Comparison of ENCODE assay signal across 8 cellular contexts in the genomic region with DNA sequence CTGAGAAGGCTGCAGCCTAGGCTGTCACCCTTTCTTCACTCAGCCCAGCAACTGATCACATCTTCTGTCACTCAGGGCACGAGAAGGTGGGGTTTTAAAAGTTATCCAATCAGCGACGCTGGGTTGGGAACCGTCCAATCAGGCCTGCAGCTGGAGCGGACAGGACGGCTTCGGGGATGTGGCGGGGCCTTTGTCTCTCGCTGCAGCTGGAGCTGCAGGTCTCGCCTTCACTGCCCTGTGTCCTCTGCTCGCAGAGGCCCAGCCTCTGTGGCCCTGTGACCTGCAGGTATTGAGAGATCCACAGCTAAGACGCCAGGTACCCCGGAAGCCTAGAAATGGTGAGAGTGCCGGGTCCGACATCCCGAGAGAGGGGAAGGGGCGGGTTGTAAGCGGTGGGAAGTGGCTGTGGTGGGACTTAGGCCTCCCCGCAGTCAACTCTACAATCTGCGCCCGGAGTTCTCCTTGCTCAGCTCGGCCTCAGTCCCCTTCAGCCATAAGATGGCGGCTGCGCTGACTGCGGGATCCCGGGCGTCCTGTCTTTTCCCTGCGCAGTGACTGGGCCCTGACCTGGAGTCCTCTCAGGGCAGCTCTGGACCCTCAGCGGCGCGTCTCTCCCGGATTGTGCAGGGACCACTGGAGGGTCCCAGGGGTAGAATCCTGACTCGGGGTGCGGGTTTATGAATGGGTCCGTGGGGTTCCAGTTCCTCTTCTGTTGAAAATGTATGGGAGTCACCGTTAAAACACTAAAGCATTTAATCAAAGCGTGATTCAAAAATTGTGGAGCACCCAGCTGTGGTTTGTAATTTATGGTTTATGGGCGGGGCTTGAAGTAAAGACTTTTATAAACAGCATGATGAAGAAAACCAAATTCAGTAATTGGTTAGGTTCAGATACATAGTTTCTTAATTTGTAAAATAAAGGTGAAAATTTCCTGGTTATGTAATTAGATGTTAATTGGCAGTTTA. TPM values are rescaled to one million over a fixed set of nuclear protein-coding genes. Genes with fewer than 3 reads are reported as not detected.
DNase-seq lines count a peak whose midpoint lies in the region; ATAC-seq and TF ChIP-seq lines count a peak whose summit lies in the region.

A gene (plus strand): TSS at position 193 of the 965 bp plus-strand sequence. CDS start 16,066 bp downstream, outside the sequence.

- H3K4me1 ChIP-seq in spleen, result peaks cover 0 to 24% (median 4%) of the 10 kb centered on the region in 6 donors

- H3K4me3 Mint-ChIP-seq in immature natural killer cell, result peak within 1 kb of the TSS; percentile 96 to 100 (median 98)

- H3K27me3 Mint-ChIP-seq in immature natural killer cell (ENCODE audit: low read depth in 3 of 3), result peaks cover 0 to 7% (median 6%) of the 10 kb centered on the region in 3 donors

- peak within 1 kb of the TSS; percentile 60 to 64 for H3K4me3 ChIP-seq in cardiac fibroblast (replicated peaks in 1 of 2; ENCODE audit: low read depth in 2 of 2, low read length in 2 of 2)
- peak within 1 kb of the TSS; percentile 36 to 77 (median 65) for H3K4me3 ChIP-seq in spleen

- H3K4me1 Mint-ChIP-seq in immature natural killer cell, result peaks cover 13 to 22% of the 10 kb centered on the region in 2 donors

- H3K27ac Mint-ChIP-seq in immature natural killer cell, result peak within 1 kb of the TSS; percentile 86 to 99 (median 95)

- TF ChIP-seq POLR2A in spleen (IDR thresholded peaks at IDR 0.05), result peak in 1 of 3 donors; percentile 37

- H3K36me3 ChIP-seq in spleen, result peaks cover 0 to 14% (median 1%) of the 10 kb centered on the region in 6 donors

- WGBS in spleen, 5 donors, result 0 to 76% (median 34%) methylated on average over 19 to 38 of the region's 38 CpGs

- peaks cover 6 to 25% (median 9%) of the 10 kb centered on the region in 3 donors for H3K36me3 Mint-ChIP-seq in immature natural killer cell

- H3K27ac ChIP-seq in VCaP (peak within 1 kb of the TSS; percentile 65), spleen (peak within 1 kb of the TSS in 6 of 8 donors; percentile 61 to 82 (median 79))

- ATAC-seq in GM18499 (IDR thresholded peaks at IDR 0.05; ENCODE audit: insufficient read depth, unreplicated experiment), result peak; percentile 96
- ATAC-seq in HG02970 (IDR thresholded peaks at IDR 0.05; ENCODE audit: low FRiP score, unreplicated experiment), result peak; percentile 97
- ATAC-seq in HG03571 (IDR thresholded peaks at IDR 0.05; ENCODE audit: unreplicated experiment), result no peak

- H3K9me3 ChIP-seq in spleen, result no peaks in the 10 kb centered on the region

- H3K9me3 Mint-ChIP-seq in immature natural killer cell, result peaks cover 0 to 4% (median 0%) of the 10 kb centered on the region in 6 donors

- intact Hi-C loops in spleen (cut with DNase I; ENCODE audit: low total_unique reads), result no loop called here

- TF ChIP-seq CTCF in VCaP (conservative IDR thresholded peaks at IDR 0.05) (no peak), cardiac fibroblast (IDR thresholded peaks at IDR 0.05; ENCODE audit: low read depth, low read length) (no peak), spleen (IDR thresholded peaks at IDR 0.05 in 8 of 11, conservative IDR thresholded peaks at IDR 0.05 in 3 of 11) (peak in 1 of 11 experiments; percentile 6)

- DNase-seq in NCI-H2107 (lab: John Stamatoyannopoulos, UW) (peak; percentile 32), cardiac fibroblast (ENCODE audit: low read depth in 2 of 2) (peak; percentile 89 to 94), immature natural killer cell (peak; percentile 76 to 88 (median 86)), spleen (peak; percentile 92)

- H3K27me3 ChIP-seq in spleen (replicated peaks in 1 of 7), result no peaks in the 10 kb centered on the region

RNA-seq across cellular contexts. Expression of the gene that starts here (rescaled TPM):
- polyA plus RNA-seq in immature natural killer cell (1 to 10 TPM; 2.1 to 7.0 (median 4.1) TPM), spleen (1 to 10 TPM; 1.2 to 1.5 (median 1.3) TPM)
- total RNA-seq in spleen, result 10 to 100 TPM in 4 of 7 donors, 1 to 10 TPM in 3; 5.7 to 23.7 (median 10.2) TPM

Comparison
In these comparisons a context has a peak if more than half of its experiments do, and no peak if none do; other contexts are left out.
1. DNase-seq: peak in every context shown above with its lines; median percentile 92 in spleen; 92 in cardiac fibroblast; 86 in immature natural killer cell; 32 in NCI-H2107.